In genomic region chr11:107591098-107591445, GRCh38 we compare ENCODE assay signal across 8 cellular contexts. TPM values are rescaled to one million over a fixed set of nuclear protein-coding genes. Genes with fewer than 3 reads are reported as not detected.
A peak's percentile ranks its signal among the peaks of the same experiment; 100 is the strongest.
DNase-seq lines count a peak whose midpoint lies in the region; ATAC-seq and TF ChIP-seq lines count a peak whose summit lies in the region.

ELMOD1 (plus strand) TSS chr11:107591147; CDS start chr11:107618190, 27,043 bp downstream.

- intact Hi-C loops in left ventricle myocardium superior (cut with micrococcal nuclease) = no loop called here

- no peaks in the 10 kb centered on the region for H3K36me3 ChIP-seq in adipocyte (ENCODE audit: control insufficient read depth, insufficient read depth, low read length, severe bottlenecking)
- no peaks in the 10 kb centered on the region for H3K36me3 ChIP-seq in trophoblast cell (ENCODE audit: control insufficient read depth in 1 of 2, insufficient read depth in 2 of 2, low read length in 2 of 2)

- no peak within 1 kb of the TSS for H2AK5ac ChIP-seq in trophoblast cell (ENCODE audit: low read length)

- H4K12ac ChIP-seq in trophoblast cell (ENCODE audit: low read depth, low read length) = no peak within 1 kb of the TSS

- POLR2A ChIA-PET in HEK293T (lab: Yijun Ruan, JAX) = no interaction called here

- H3K18ac ChIP-seq in trophoblast cell (ENCODE audit: low read length) = no peak within 1 kb of the TSS

- H3K4me2 ChIP-seq in trophoblast cell (ENCODE audit: low read length) = peak within 1 kb of the TSS; percentile 93

- peak; percentile 97 for ATAC-seq in left ventricle myocardium superior

- H3K9ac ChIP-seq in adipocyte (ENCODE audit: low read length) (peak within 1 kb of the TSS; percentile 57), trophoblast cell (ENCODE audit: low read length) (no peak within 1 kb of the TSS)

- no peak within 1 kb of the TSS for H2BK5ac ChIP-seq in trophoblast cell (ENCODE audit: low read depth, low read length, poor library complexity)

- no peak within 1 kb of the TSS for H4K8ac ChIP-seq in trophoblast cell (ENCODE audit: low read depth, low read length)

- CTCF ChIA-PET in HEK293T (lab: Yijun Ruan, JAX) = interaction anchor here (0.5 to 1.4 kb wide), 6 partner anchors 15 to 1517 kb away, joined by 3 to 5 read pairs (median 3); no protein-coding TSS in a partner anchor

- no peaks in the 10 kb centered on the region for H3K79me2 ChIP-seq in trophoblast cell (ENCODE audit: control insufficient read depth, insufficient read depth, low read length, poor library complexity)

- H3K9me3 ChIP-seq in adipocyte (ENCODE audit: control insufficient read depth, low read length) = no peaks in the 10 kb centered on the region
- H3K9me3 ChIP-seq in trophoblast cell (ENCODE audit: insufficient read depth, low read depth, low read length) = peaks cover 4% of the 10 kb centered on the region

- H2BK120ac ChIP-seq in trophoblast cell (ENCODE audit: insufficient read depth, low read length, poor library complexity) = no peak within 1 kb of the TSS

- no peak within 1 kb of the TSS for H3K23ac ChIP-seq in trophoblast cell (ENCODE audit: low read length)

- DNase-seq in NCI-H510A treated with DMSO at 0.1 percent for 48 hours (lab: John Stamatoyannopoulos, UW) (peak; percentile 30), NCI-H510A (lab: John Stamatoyannopoulos, UW) (no peak), HEK293T (ENCODE audit: extremely low spot score) (peak; percentile 84), NCI-H69 (lab: John Stamatoyannopoulos, UW) (peak; percentile 72), adipocyte (ENCODE audit: low read depth) (peak; percentile 77), left ventricle myocardium superior (peak; percentile 74), trophoblast cell (peak; percentile 39 to 58), HT-29 (ENCODE audit: low spot score) (no peak)

- H3K4me1 ChIP-seq in adipocyte (ENCODE audit: control insufficient read depth, insufficient read depth, low read length) = peaks cover 11% of the 10 kb centered on the region
- peaks cover 7 to 8% of the 10 kb centered on the region in 2 experiments for H3K4me1 ChIP-seq in trophoblast cell (ENCODE audit: control insufficient read depth in 1 of 2, insufficient read depth in 2 of 2, low read length in 2 of 2)

- no peaks in the 10 kb centered on the region for H3K79me1 ChIP-seq in trophoblast cell (ENCODE audit: low read length)

- peak within 1 kb of the TSS; percentile 24 for H2AFZ ChIP-seq in trophoblast cell (ENCODE audit: insufficient read depth, low read length, poor library complexity)

- peaks cover 34% of the 10 kb centered on the region for H3K27me3 ChIP-seq in adipocyte (replicated peaks; ENCODE audit: control insufficient read depth, insufficient read depth, low read length)
- peaks cover 36% of the 10 kb centered on the region for H3K27me3 ChIP-seq in trophoblast cell (ENCODE audit: insufficient read depth, low read length)

- H4K91ac ChIP-seq in trophoblast cell (ENCODE audit: low read depth, low read length) = no peak within 1 kb of the TSS

- H3K4me3 ChIP-seq in adipocyte (ENCODE audit: low read length) (peak within 1 kb of the TSS; percentile 90), trophoblast cell (ENCODE audit: low read depth, low read length) (peak within 1 kb of the TSS; percentile 76)

- H2BK12ac ChIP-seq in trophoblast cell (ENCODE audit: low read length) = no peak within 1 kb of the TSS

- WGBS in trophoblast cell (ENCODE audit: extremely low coverage, insufficient coverage, insufficient read length) = no CpG with 5 or more reads among the region's 48 CpGs

- H3K27ac ChIP-seq in trophoblast cell (ENCODE audit: low read depth, low read length) = no peak within 1 kb of the TSS

- H3K14ac ChIP-seq in trophoblast cell (ENCODE audit: low read length) = no peak within 1 kb of the TSS

- no peak within 1 kb of the TSS for H3K4ac ChIP-seq in trophoblast cell (ENCODE audit: low read depth, low read length)

TF ChIP-seq in HEK293T, 16 proteins besides CTCF, POLR2A, EP300 and RAD21:
- no peak for TF ChIP-seq FOXM1 (IDR thresholded peaks at IDR 0.05; ENCODE audit: borderline replicate concordance)
- no peak; the same call in 1 of the 2 replicates for TF ChIP-seq L3MBTL2 (conservative IDR thresholded peaks at IDR 0.05)
- no peak for TF ChIP-seq ARNT (IDR thresholded peaks at IDR 0.05)
- no peak for TF ChIP-seq TARDBP (IDR thresholded peaks at IDR 0.05)
- no peak for TF ChIP-seq NFRKB (IDR thresholded peaks at IDR 0.05)
- TF ChIP-seq LEF1 (IDR thresholded peaks at IDR 0.05; ENCODE audit: borderline replicate concordance) = no peak
- TF ChIP-seq ELF4 (IDR thresholded peaks at IDR 0.05) = no peak
- TF ChIP-seq HDGF (IDR thresholded peaks at IDR 0.05; ENCODE audit: borderline replicate concordance) = no peak

RNA-seq across cellular contexts. Expression of gene ELMOD1, which starts in this region (rescaled TPM):
- total RNA-seq in left ventricle myocardium superior = 0.92 TPM
- polyA plus RNA-seq in trophoblast cell (2013) = 0.78 and 0.79 TPM in 2 replicates
- not detected in 2 replicates for total RNA-seq in HT-29 (2014; rRNA removed; shearing (Covaris generic))

Comparison
In these comparisons a context has a peak if more than half of its experiments do, and no peak if none do; other contexts are left out.
1. DNase-seq: peak in NCI-H510A treated with DMSO at 0.1 percent for 48 hours (single experiment), HEK293T (single experiment), NCI-H69 (single experiment), adipocyte (single experiment) and trophoblast cell (2 of 2); none in NCI-H510A (single experiment) and HT-29 (single experiment).
2. Peak in DNase-seq and ATAC-seq in left ventricle myocardium superior; RNA of the gene not detected or under 1 TPM.